ENCODE assay signal across 11 cellular contexts in genomic region chr20:10077081-10077471, GRCh38. TPM values are rescaled to one million over a fixed set of nuclear protein-coding genes. Genes with fewer than 3 reads are reported as not detected.
DNase-seq lines count a peak whose midpoint lies in the region; ATAC-seq and TF ChIP-seq lines count a peak whose summit lies in the region.
"Had no signal": no experiment of that assay in that cellular context is flagged by ENCODE, and none has a peak within 500 bp of the region (broad histone marks: within the 10 kb centered on the region; RNA-seq: fewer than 3 reads in every experiment).

No MANE protein-coding gene starts in this region.

- peak; percentile 63 for TF ChIP-seq CTCF in GM12873 (IDR thresholded peaks at IDR 0.05; ENCODE audit: insufficient read depth, low read depth, low read length, missing control alignments)
- TF ChIP-seq CTCF in astrocyte of the cerebellum (IDR thresholded peaks at IDR 0.05; ENCODE audit: low read depth, low read length, missing control alignments), result peak; percentile 38
- TF ChIP-seq CTCF in lung (IDR thresholded peaks at IDR 0.05; ENCODE audit: control extremely low read depth, extremely low read depth), result no peak

- H3K9ac ChIP-seq in BLaER1 treated with 17β-estradiol and CSF1 and Interleukin-3, amounts not matched to agents 10 nM and 100 nM, result no peak overlapping the region

- 42 to 51% methylated on average over 4 of the region's 4 CpGs for WGBS in lung, 2 donors

- ATAC-seq in lung (ENCODE audit: insufficient read depth, low FRiP score) (no peak), HG03139 (IDR thresholded peaks at IDR 0.05; ENCODE audit: unreplicated experiment) (no peak), GM19463 (IDR thresholded peaks at IDR 0.05; ENCODE audit: unreplicated experiment) (no peak)

- peaks cover 21 to 36% (median 31%) of the 10 kb centered on the region in 10 experiments for H3K4me1 ChIP-seq in BLaER1 treated with 17β-estradiol and CSF1 and Interleukin-3, amounts not matched to agents 10 nM and 100 nM
- no peaks in the 10 kb centered on the region for H3K4me1 ChIP-seq in lung (ENCODE audit: control insufficient read depth in 2 of 2, insufficient read depth in 2 of 2, low read length in 2 of 2)
- H3K4me1 ChIP-seq in effector memory CD4-positive, alpha-beta T cell (ENCODE audit: control insufficient read depth, insufficient read depth, low read length, poor library complexity, severe bottlenecking), result no peaks in the 10 kb centered on the region
- H3K4me1 ChIP-seq: Peyer's patch had no signal

- peak overlapping the region in 8 of 11 experiments; percentile 7 to 35 (median 16); a peak in 10 of 22 replicates for H3K4me2 ChIP-seq in BLaER1 treated with 17β-estradiol and CSF1 and Interleukin-3, amounts not matched to agents 10 nM and 100 nM

- no peak for DNase-seq in astrocyte of the cerebellum (ENCODE audit: low read depth)
- DNase-seq in lung (ENCODE audit: low spot score), result no peak
- no peak for DNase-seq in effector CD4-positive, alpha-beta T cell
- no peak for DNase-seq in effector memory CD4-positive, alpha-beta T cell
- DNase-seq: activated CD4-positive, alpha-beta T cell treated with anti-CD3 and anti-CD28 coated beads, Interleukin-2, amount 10 ng/mL, durations not matched to agents 24 days and 14 days; aorta; Peyer's patch had no signal

- no peak overlapping the region for H3K4me3 ChIP-seq in BLaER1 treated with 17β-estradiol and CSF1 and Interleukin-3, amounts not matched to agents 10 nM and 100 nM
- H3K4me3 ChIP-seq in astrocyte of the cerebellum (ENCODE audit: low read depth, low read length) (no peak overlapping the region), lung (no peak overlapping the region)
- H3K4me3 ChIP-seq in effector memory CD4-positive, alpha-beta T cell (ENCODE audit: insufficient read depth, low read depth, low read length, poor library complexity, severe bottlenecking), result no peak overlapping the region
- H3K4me3 ChIP-seq: Peyer's patch had no signal

- in situ Hi-C loops in astrocyte of the cerebellum (cut with HindIII; ENCODE audit: low sequenced_read_pairs), result no loop called here

- H3K27ac ChIP-seq in BLaER1 treated with 17β-estradiol and CSF1 and Interleukin-3, amounts not matched to agents 10 nM and 100 nM, result no peak overlapping the region
- peak overlapping the region; percentile 26 to 39 for H3K27ac ChIP-seq in lung (ENCODE audit: low read depth in 1 of 2, low read length in 1 of 2)
- H3K27ac ChIP-seq in effector memory CD4-positive, alpha-beta T cell (ENCODE audit: insufficient read depth, low read length, poor library complexity, severe bottlenecking), result no peak overlapping the region
- H3K27ac ChIP-seq: Peyer's patch had no signal

- H3K27me3 ChIP-seq in BLaER1 treated with 17β-estradiol and CSF1 and Interleukin-3, amounts not matched to agents 10 nM and 100 nM, result no peaks in the 10 kb centered on the region
- H3K27me3 ChIP-seq in lung (ENCODE audit: control insufficient read depth, insufficient read depth), result no peaks in the 10 kb centered on the region
- no peaks in the 10 kb centered on the region for H3K27me3 ChIP-seq in effector memory CD4-positive, alpha-beta T cell (replicated peaks; ENCODE audit: control insufficient read depth, insufficient read depth, low read length, poor library complexity, severe bottlenecking)
- H3K27me3 ChIP-seq: Peyer's patch had no signal

- no peaks in the 10 kb centered on the region for H3K36me3 ChIP-seq in BLaER1 treated with 17β-estradiol and CSF1 and Interleukin-3, amounts not matched to agents 10 nM and 100 nM
- no peaks in the 10 kb centered on the region for H3K36me3 ChIP-seq in lung (ENCODE audit: control insufficient read depth in 2 of 2, insufficient read depth in 2 of 2, low read length in 2 of 2)
- no peaks in the 10 kb centered on the region for H3K36me3 ChIP-seq in effector memory CD4-positive, alpha-beta T cell (ENCODE audit: control insufficient read depth, insufficient read depth, low read length)
- H3K36me3 ChIP-seq: Peyer's patch had no signal

- H3K9me3 ChIP-seq in BLaER1 treated with 17β-estradiol and CSF1 and Interleukin-3, amounts not matched to agents 10 nM and 100 nM (replicated peaks in 1 of 11), result peaks cover 0 to 10% (median 4%) of the 10 kb centered on the region in 11 experiments; a peak in 8 of 22 replicates
- H3K9me3 ChIP-seq in lung (ENCODE audit: control insufficient read depth in 2 of 2, insufficient read depth in 1 of 2, low read length in 1 of 2), result peaks cover 0 to 4% of the 10 kb centered on the region in 2 donors
- no peaks in the 10 kb centered on the region for H3K9me3 ChIP-seq in effector memory CD4-positive, alpha-beta T cell (ENCODE audit: control insufficient read depth, low read length)
- H3K9me3 ChIP-seq: Peyer's patch had no signal

- no peaks in the 10 kb centered on the region for H4K20me1 ChIP-seq in BLaER1 treated with 17β-estradiol and CSF1 and Interleukin-3, amounts not matched to agents 10 nM and 100 nM

RNA-seq across cellular contexts. Expression of gene ANKEF1, which starts 42.3 kb away (rescaled TPM):
- 1 to 10 TPM; 7.9 to 8.4 TPM for total RNA-seq in lung
- polyA plus RNA-seq in lung, result 1 to 10 TPM; 2.0 to 3.4 TPM

Comparison
In these comparisons a context has a peak if more than half of its experiments do, and no peak if none do; other contexts are left out.
1. H3K27ac ChIP-seq: peak in lung (2 of 2); none in BLaER1 treated with 17β-estradiol and CSF1 and Interleukin-3, amounts not matched to agents 10 nM and 100 nM (0 of 11) and effector memory CD4-positive, alpha-beta T cell (single experiment).